Comparison of ENCODE assay signal across 13 cellular contexts in genomic region chr6:18042536-18043145, GRCh38. TPM values are rescaled to one million over a fixed set of nuclear protein-coding genes. Genes with fewer than 3 reads are reported as not detected.
DNase-seq lines count a peak whose midpoint lies in the region; FAIRE-seq and TF ChIP-seq lines count a peak whose summit lies in the region.
"Had no signal": no experiment of that assay in that cellular context is flagged by ENCODE, and none has a peak within 500 bp of the region (broad histone marks: within the 10 kb centered on the region; RNA-seq: fewer than 3 reads in every experiment).

No MANE protein-coding gene starts in this region.

- H3K79me2 ChIP-seq in endothelial cell of umbilical vein (ENCODE audit: control insufficient read depth, insufficient read depth, low read length) (no peaks in the 10 kb centered on the region), neural progenitor cell (ENCODE audit: low read depth) (no peaks in the 10 kb centered on the region)

- no peak overlapping the region for H3K9ac ChIP-seq in endothelial cell of umbilical vein (replicated peaks; ENCODE audit: extremely low read depth, insufficient read depth, low read length)
- H3K9ac ChIP-seq in neural progenitor cell, result no peak overlapping the region

- H3K36me3 ChIP-seq in endothelial cell of umbilical vein (ENCODE audit: control insufficient read depth in 2 of 2, extremely low read depth in 1 of 2, insufficient read depth in 2 of 2, low read length in 2 of 2), result no peaks in the 10 kb centered on the region
- no peaks in the 10 kb centered on the region for H3K36me3 ChIP-seq in neural progenitor cell

- no peak overlapping the region for H3K27ac ChIP-seq in endothelial cell of umbilical vein (ENCODE audit: insufficient read depth, low read depth, low read length)
- no peak overlapping the region for H3K27ac ChIP-seq in neural progenitor cell
- peak overlapping the region in 18 of 59 donors; percentile 8 to 65 (median 42) for H3K27ac ChIP-seq in dorsolateral prefrontal cortex
- H3K27ac ChIP-seq: 22Rv1 had no signal

- peak overlapping the region; percentile 20 for H3K27ac Mint-ChIP-seq in activated naive CD4-positive, alpha-beta T cell treated with anti-CD3 and anti-CD28 coated beads, Interleukin-2, amount 10 ng/mL, durations not matched to agents 7 days and 5 days
- no peak overlapping the region for H3K27ac Mint-ChIP-seq in activated naive CD4-positive, alpha-beta T cell treated with anti-CD3 and anti-CD28 coated beads for 36 hours
- H3K27ac Mint-ChIP-seq in neural progenitor cell (no peak overlapping the region), type B pancreatic cell (peak overlapping the region; percentile 57)

- H3K9me1 ChIP-seq in endothelial cell of umbilical vein (replicated peaks; ENCODE audit: control insufficient read depth, extremely low read depth, insufficient read depth, low read length), result no peaks in the 10 kb centered on the region

- H3F3A ChIP-seq in neural progenitor cell (ENCODE audit: low read depth), result no peaks in the 10 kb centered on the region

- no peak for TF ChIP-seq POLR2A in endothelial cell of umbilical vein (IDR thresholded peaks at IDR 0.05; ENCODE audit: low read depth, low read length)

- intact Hi-C loops in activated naive CD4-positive, alpha-beta T cell treated with anti-CD3 and anti-CD28 coated beads for 36 hours (cut with micrococcal nuclease), result no loop called here
- intact Hi-C loops in endothelial cell of umbilical vein (cut with micrococcal nuclease), result loop anchor here (2.0 to 5.0 kb wide), 3 partner anchors 80 to 175 kb away; partner anchors contain the start of gene NHLRC1
- intact Hi-C loops in dorsolateral prefrontal cortex (cut with DNase I), result no loop called here

- no peaks in the 10 kb centered on the region for H3K36me3 Mint-ChIP-seq in activated naive CD4-positive, alpha-beta T cell treated with anti-CD3 and anti-CD28 coated beads, Interleukin-2, amount 10 ng/mL, durations not matched to agents 7 days and 5 days
- no peaks in the 10 kb centered on the region for H3K36me3 Mint-ChIP-seq in activated naive CD4-positive, alpha-beta T cell treated with anti-CD3 and anti-CD28 coated beads for 36 hours (ENCODE audit: low read depth)
- H3K36me3 Mint-ChIP-seq in neural progenitor cell (no peaks in the 10 kb centered on the region), type B pancreatic cell (no peaks in the 10 kb centered on the region)

- TF ChIP-seq CTCF in endothelial cell of umbilical vein (IDR thresholded peaks at IDR 0.05; ENCODE audit: extremely low read depth in 1 of 2, insufficient read depth in 1 of 2, low read depth in 1 of 2, low read length in 2 of 2) (no peak), neural progenitor cell (IDR thresholded peaks at IDR 0.05) (no peak), type B pancreatic cell (conservative IDR thresholded peaks at IDR 0.05) (no peak), dorsolateral prefrontal cortex (IDR thresholded peaks at IDR 0.05 in 54 of 56, conservative IDR thresholded peaks at IDR 0.05 in 2 of 56; ENCODE audit: low read depth in 1 of 56, partially characterized antibody in 56 of 56) (no peak)

- no peaks in the 10 kb centered on the region for H3K4me1 Mint-ChIP-seq in activated naive CD4-positive, alpha-beta T cell treated with anti-CD3 and anti-CD28 coated beads, Interleukin-2, amount 10 ng/mL, durations not matched to agents 7 days and 5 days
- H3K4me1 Mint-ChIP-seq in activated naive CD4-positive, alpha-beta T cell treated with anti-CD3 and anti-CD28 coated beads for 36 hours (ENCODE audit: low read depth), result no peaks in the 10 kb centered on the region
- H3K4me1 Mint-ChIP-seq in neural progenitor cell (peaks cover 8% of the 10 kb centered on the region), type B pancreatic cell (ENCODE audit: unreplicated experiment) (peaks cover 6% of the 10 kb centered on the region)

- POLR2A ChIA-PET in endothelial cell of umbilical vein (lab: Charles Lee), result interaction anchor here (0.6 to 0.7 kb wide), 2 partner anchors 57 to 435 kb away, joined by 3 to 7 read pairs; no protein-coding TSS in a partner anchor

- H3K4me3 ChIP-seq in endothelial cell of umbilical vein (replicated peaks in 1 of 3; ENCODE audit: insufficient read depth in 1 of 3, low read depth in 1 of 3, low read length in 3 of 3), result no peak overlapping the region
- H3K4me3 ChIP-seq in neural progenitor cell, result no peak overlapping the region
- H3K4me3 ChIP-seq in dorsolateral prefrontal cortex, result no peak overlapping the region

- no peak for FAIRE-seq in endothelial cell of umbilical vein (lab: Jason Lieb, UNC)

- H4K20me1 ChIP-seq in endothelial cell of umbilical vein (replicated peaks; ENCODE audit: control insufficient read depth, extremely low read depth, insufficient read depth, low read length), result no peaks in the 10 kb centered on the region
- H4K20me1 ChIP-seq in neural progenitor cell (ENCODE audit: low read depth), result no peaks in the 10 kb centered on the region

- H3K9me3 Mint-ChIP-seq in activated naive CD4-positive, alpha-beta T cell treated with anti-CD3 and anti-CD28 coated beads, Interleukin-2, amount 10 ng/mL, durations not matched to agents 7 days and 5 days, result no peaks in the 10 kb centered on the region
- H3K9me3 Mint-ChIP-seq in activated naive CD4-positive, alpha-beta T cell treated with anti-CD3 and anti-CD28 coated beads for 36 hours, result no peaks in the 10 kb centered on the region
- H3K9me3 Mint-ChIP-seq in neural progenitor cell (no peaks in the 10 kb centered on the region), type B pancreatic cell (no peaks in the 10 kb centered on the region)

- H3K9me3 ChIP-seq in endothelial cell of umbilical vein (replicated peaks; ENCODE audit: control insufficient read depth, insufficient read depth, low read length), result no peaks in the 10 kb centered on the region
- H3K9me3 ChIP-seq in neural progenitor cell (ENCODE audit: low read depth), result no peaks in the 10 kb centered on the region

- H3K4me2 ChIP-seq in endothelial cell of umbilical vein (ENCODE audit: insufficient read depth, low read length) (no peak overlapping the region), neural progenitor cell (no peak overlapping the region)

- dilution Hi-C loops in endothelial cell of umbilical vein (cut with MboI; ENCODE audit: extremely low pct_ligation_motif_present, low sequenced_read_pairs), result no loop called here

- BruUV-seq in endothelial cell of umbilical vein (replicated peaks; lab: Mats Ljungman, UMichigan), result no TSS peak

- no peaks in the 10 kb centered on the region for H3K27me3 ChIP-seq in endothelial cell of umbilical vein (ENCODE audit: control insufficient read depth in 2 of 2, insufficient read depth in 2 of 2, low read length in 2 of 2)
- H3K27me3 ChIP-seq in neural progenitor cell, result no peaks in the 10 kb centered on the region
- no peaks in the 10 kb centered on the region for H3K27me3 ChIP-seq in dorsolateral prefrontal cortex

- H3K4me3 Mint-ChIP-seq in activated naive CD4-positive, alpha-beta T cell treated with anti-CD3 and anti-CD28 coated beads, Interleukin-2, amount 10 ng/mL, durations not matched to agents 7 days and 5 days, result no peak overlapping the region
- H3K4me3 Mint-ChIP-seq in activated naive CD4-positive, alpha-beta T cell treated with anti-CD3 and anti-CD28 coated beads for 36 hours, result no peak overlapping the region
- H3K4me3 Mint-ChIP-seq in neural progenitor cell (no peak overlapping the region), type B pancreatic cell (no peak overlapping the region)

- peaks cover 6% of the 10 kb centered on the region for H3K27me3 Mint-ChIP-seq in activated naive CD4-positive, alpha-beta T cell treated with anti-CD3 and anti-CD28 coated beads, Interleukin-2, amount 10 ng/mL, durations not matched to agents 7 days and 5 days
- H3K27me3 Mint-ChIP-seq in activated naive CD4-positive, alpha-beta T cell treated with anti-CD3 and anti-CD28 coated beads for 36 hours (ENCODE audit: low read depth), result peaks cover 2% of the 10 kb centered on the region
- no peaks in the 10 kb centered on the region for H3K27me3 Mint-ChIP-seq in neural progenitor cell (ENCODE audit: insufficient read depth, low read depth)
- H3K27me3 Mint-ChIP-seq in type B pancreatic cell, result no peaks in the 10 kb centered on the region

- H3K4me1 ChIP-seq in endothelial cell of umbilical vein (ENCODE audit: control insufficient read depth, extremely low read depth, insufficient read depth, low read length) (peaks cover 3% of the 10 kb centered on the region), neural progenitor cell (no peaks in the 10 kb centered on the region)

- CTCF ChIA-PET in activated naive CD4-positive, alpha-beta T cell treated with anti-CD3 and anti-CD28 coated beads, Interleukin-2, amount 10 ng/mL, durations not matched to agents 7 days and 5 days (lab: Charles Lee), result no interaction called here
- CTCF ChIA-PET in activated naive CD4-positive, alpha-beta T cell treated with anti-CD3 and anti-CD28 coated beads for 36 hours (lab: Charles Lee), result interaction anchor here (0.7 kb wide), 1 partner anchor 93 kb away, joined by 3 read pairs; no protein-coding TSS in a partner anchor
- CTCF ChIA-PET in endothelial cell of umbilical vein (lab: Charles Lee), result interaction anchor here (0.6 to 1.6 kb wide), 13 partner anchors 8 to 227 kb away, joined by 3 to 7 read pairs (median 3); partner anchors contain the start of gene KIF13A

- DNase-seq in activated naive CD4-positive, alpha-beta T cell treated with anti-CD3 and anti-CD28 coated beads, Interleukin-2, amount 10 ng/mL, durations not matched to agents 7 days and 5 days, result no peak
- no peak for DNase-seq in activated naive CD4-positive, alpha-beta T cell treated with anti-CD3 and anti-CD28 coated beads for 36 hours
- DNase-seq in endothelial cell of umbilical vein (ENCODE audit: low read depth, low spot score) (no peak), neural progenitor cell (ENCODE audit: low spot score) (no peak), type B pancreatic cell (ENCODE audit: extremely low spot score, unreplicated experiment) (no peak), ecto neural progenitor cell (ENCODE audit: low spot score) (no peak), dorsolateral prefrontal cortex (no peak), SK-N-DZ (ENCODE audit: low spot score) (no peak)
- DNase-seq: activated CD4-positive, CD25-positive, alpha-beta regulatory T cell; activated naive CD4-positive, alpha-beta T cell treated with anti-CD3 and anti-CD28 coated beads, Interleukin-2, amount 50 U/mL, for 16 hours; MM.1S; NCI-H2171 had no signal

- H2AFZ ChIP-seq in endothelial cell of umbilical vein (ENCODE audit: low read depth, low read length) (peak overlapping the region; percentile 61), neural progenitor cell (replicated peaks) (peak overlapping the region; percentile 71)

RNA-seq across cellular contexts. Expression of gene KIF13A, which starts 55.2 kb away (rescaled TPM):
- not detected for total RNA-seq in activated naive CD4-positive, alpha-beta T cell treated with anti-CD3 and anti-CD28 coated beads for 36 hours
- total RNA-seq in endothelial cell of umbilical vein, result 55.5 and 65.8 TPM in 2 replicates
- 24.8 and 24.9 TPM in 2 replicates for polyA plus RNA-seq in endothelial cell of umbilical vein
- polyA plus RNA-seq in endothelial cell of umbilical vein (2011; cell fraction: cytosol; rRNA removed), result 30.6 and 31.9 TPM in 2 replicates
- polyA plus RNA-seq in endothelial cell of umbilical vein (2011; cell fraction: nucleus; rRNA removed), result 52.8 and 55.7 TPM in 2 replicates
- polyA plus RNA-seq in endothelial cell of umbilical vein (2012), result 34.0 and 43.0 TPM in 2 replicates
- polyA minus RNA-seq in endothelial cell of umbilical vein, result 62.0 and 74.4 TPM in 2 replicates
- 36.4 TPM for polyA minus RNA-seq in endothelial cell of umbilical vein (2011; cell fraction: cytosol; rRNA and poly(A)+ RNA removed)
- polyA minus RNA-seq in endothelial cell of umbilical vein (2011; cell fraction: nucleus; rRNA and poly(A)+ RNA removed), result 80.4 and 153 TPM in 2 replicates
- 26.0 and 29.0 TPM in 2 replicates for total RNA-seq in neural progenitor cell (ENCODE audit: low replicate concordance)
- 36.9 and 40.1 TPM in 2 replicates for total RNA-seq in type B pancreatic cell (ENCODE audit: low replicate concordance)
- 10 to 100 TPM; 29.7 to 89.7 (median 51.6) TPM for total RNA-seq in dorsolateral prefrontal cortex
- 8.9 and 9.4 TPM in 2 replicates for polyA plus RNA-seq in SK-N-DZ (2014; cell fraction: cytosol; rRNA removed)
- polyA plus RNA-seq in SK-N-DZ (2014; cell fraction: nucleus; rRNA removed), result 5.7 and 7.8 TPM in 2 replicates

Comparison
In these comparisons a context has a peak if more than half of its experiments do, and no peak if none do; other contexts are left out.
1. H3K27ac Mint-ChIP-seq: peak in activated naive CD4-positive, alpha-beta T cell treated with anti-CD3 and anti-CD28 coated beads, Interleukin-2, amount 10 ng/mL, durations not matched to agents 7 days and 5 days (single experiment) and type B pancreatic cell (single experiment); none in activated naive CD4-positive, alpha-beta T cell treated with anti-CD3 and anti-CD28 coated beads for 36 hours (single experiment) and neural progenitor cell (single experiment).
2. RNA of gene KIF13A, which starts 55.2 kb away (total RNA-seq): 55.5 to 65.8 TPM in endothelial cell of umbilical vein, 29.7 to 89.7 TPM in dorsolateral prefrontal cortex, 36.9 to 40.1 TPM in type B pancreatic cell and 26.0 to 29.0 TPM in neural progenitor cell; not detected in activated naive CD4-positive, alpha-beta T cell treated with anti-CD3 and anti-CD28 coated beads for 36 hours; every median in the first group is over 10 times any median in the second.